Comparison of ENCODE assay signal across 20 cellular contexts in genomic region chr20:50675671-50676376, GRCh38. TPM values are rescaled to one million over a fixed set of nuclear protein-coding genes. Genes with fewer than 3 reads are reported as not detected.
DNase-seq lines count a peak whose midpoint lies in the region; ATAC-seq and TF ChIP-seq lines count a peak whose summit lies in the region.
"Had no signal": no experiment of that assay in that cellular context is flagged by ENCODE, and none has a peak within 500 bp of the region (broad histone marks: within the 10 kb centered on the region; RNA-seq: fewer than 3 reads in every experiment).

No MANE protein-coding gene starts in this region.

- H3K4me2 ChIP-seq in mesenchymal stem cell (ENCODE audit: low read length, poor library complexity, severe bottlenecking) (no peak overlapping the region), H9 (ENCODE audit: insufficient read depth, insufficient read length, low read length) (no peak overlapping the region)

- peaks cover 19% of the 10 kb centered on the region for H3K79me1 ChIP-seq in mesenchymal stem cell (replicated peaks; ENCODE audit: low read length, poor library complexity, severe bottlenecking)
- no peaks in the 10 kb centered on the region for H3K79me1 ChIP-seq in H9 (ENCODE audit: insufficient read depth, low read depth, low read length, poor library complexity, severe bottlenecking)

- H2BK120ac ChIP-seq in mesenchymal stem cell (ENCODE audit: low read depth, low read length) (peak overlapping the region; percentile 80), H9 (ENCODE audit: low read depth, low read length, poor library complexity, severe bottlenecking) (no peak overlapping the region)

- H3K4me1 ChIP-seq in Caco-2 (peaks cover 72% of the 10 kb centered on the region), adrenal gland (replicated peaks in 1 of 2) (peaks cover 8 to 27% of the 10 kb centered on the region in 2 donors), mesenchymal stem cell (ENCODE audit: control insufficient read depth, insufficient read depth, low read depth, low read length) (peaks cover 43% of the 10 kb centered on the region), H9 (ENCODE audit: insufficient read depth, low read length) (peaks cover 6% of the 10 kb centered on the region; the same call in 1 of the 2 replicates)
- H3K4me1 ChIP-seq: left lung, psoas muscle had no signal

- H3K4me3 ChIP-seq in Caco-2 (ENCODE audit: low read depth, low read length) (no peak overlapping the region), adrenal gland (no peak overlapping the region), mesenchymal stem cell (ENCODE audit: insufficient read depth in 1 of 2, low read depth in 1 of 2, low read length in 2 of 2) (no peak overlapping the region)
- H3K4me3 ChIP-seq: left lung, MG63, psoas muscle, stomach had no signal

- H3K9me3 Mint-ChIP-seq in Caco-2 (ENCODE audit: unreplicated experiment) (no peaks in the 10 kb centered on the region), H9 (no peaks in the 10 kb centered on the region)
- H3K9me3 Mint-ChIP-seq: activated naive CD8-positive, alpha-beta T cell treated with anti-CD3 and anti-CD28 coated beads for 36 hours; naive thymus-derived CD4-positive, alpha-beta T cell had no signal

- H3K23ac ChIP-seq in mesenchymal stem cell (ENCODE audit: low read length in 2 of 2) (no peak overlapping the region), H9 (ENCODE audit: insufficient read length, low read depth, low read length) (no peak overlapping the region)

- H3K9ac ChIP-seq in mesenchymal stem cell (ENCODE audit: low read length) (no peak overlapping the region), H9 (ENCODE audit: extremely low read depth, insufficient read length, low read length) (no peak overlapping the region)

- H3K27me3 Mint-ChIP-seq in Caco-2 (ENCODE audit: insufficient read depth, unreplicated experiment) (no peaks in the 10 kb centered on the region), H9 (ENCODE audit: low read depth) (no peaks in the 10 kb centered on the region)

- whole genome bisulfite sequencing in adrenal gland, 4 donors, result 49 to 66% (median 59%) methylated on average over 9 to 13 of the region's 13 CpGs
- 46% methylated on average over 9 of the region's 13 CpGs for WGBS in mesenchymal stem cell
- WGBS in H9 (ENCODE audit: extremely low coverage, insufficient read length, low lambda C conversion rate), result no CpG with 5 or more reads among the region's 13 CpGs

- ATAC-seq in HG02798 (IDR thresholded peaks at IDR 0.05; ENCODE audit: poor library complexity, unreplicated experiment), result no peak
- ATAC-seq: left lung; naive thymus-derived CD4-positive, alpha-beta T cell; psoas muscle had no signal

- no peak for TF ChIP-seq POLR2A in adrenal gland (IDR thresholded peaks at IDR 0.05)

- no peaks in the 10 kb centered on the region for H4K20me1 ChIP-seq in H9 (ENCODE audit: control insufficient read depth, insufficient read depth, insufficient read length)

- H2AFZ ChIP-seq in mesenchymal stem cell (ENCODE audit: low read depth, low read length), result no peak overlapping the region
- no peak overlapping the region for H2AFZ ChIP-seq in H9 (ENCODE audit: low read length)

- H4K8ac ChIP-seq in mesenchymal stem cell (ENCODE audit: low read length) (peak overlapping the region; percentile 99), H9 (replicated peaks; ENCODE audit: insufficient read length, low read depth, low read length) (no peak overlapping the region)

- H3K18ac ChIP-seq in mesenchymal stem cell (ENCODE audit: low read depth in 1 of 2, low read length in 2 of 2) (peak overlapping the region; percentile 5 to 96), H9 (ENCODE audit: insufficient read length, low read depth, low read length) (no peak overlapping the region)

- H3K56ac ChIP-seq in H9 (ENCODE audit: insufficient read length, low read depth, low read length), result no peak overlapping the region

- intact Hi-C loops in Caco-2 (cut with micrococcal nuclease; ENCODE audit: unreplicated experiment) (loop anchor here (1.0 kb wide), 1 partner anchor 35 kb away; no protein-coding TSS in a partner anchor), adrenal gland (cut with DNase I) (no loop called here)

- peak overlapping the region; percentile 39 for H3K4me3 Mint-ChIP-seq in Caco-2 (ENCODE audit: unreplicated experiment)
- H3K4me3 Mint-ChIP-seq in H9, result no peak overlapping the region; a peak in 1 of 5 replicates
- H3K4me3 Mint-ChIP-seq: activated naive CD8-positive, alpha-beta T cell treated with anti-CD3 and anti-CD28 coated beads for 36 hours; naive thymus-derived CD4-positive, alpha-beta T cell had no signal

- H3K27ac Mint-ChIP-seq in Caco-2 (ENCODE audit: unreplicated experiment), result peak overlapping the region; percentile 91
- H3K27ac Mint-ChIP-seq in H9, result no peak overlapping the region
- H3K27ac Mint-ChIP-seq: activated naive CD8-positive, alpha-beta T cell treated with anti-CD3 and anti-CD28 coated beads for 36 hours; naive thymus-derived CD4-positive, alpha-beta T cell had no signal

- H3K23me2 ChIP-seq in H9 (ENCODE audit: insufficient read length, low read depth, low read length, poor library complexity, severe bottlenecking), result no peaks in the 10 kb centered on the region

- H3K36me3 Mint-ChIP-seq in Caco-2 (ENCODE audit: insufficient read depth, unreplicated experiment), result peaks cover 12% of the 10 kb centered on the region
- no peaks in the 10 kb centered on the region for H3K36me3 Mint-ChIP-seq in H9 (ENCODE audit: insufficient read depth in 1 of 3, low read depth in 3 of 3)
- H3K36me3 Mint-ChIP-seq: activated naive CD8-positive, alpha-beta T cell treated with anti-CD3 and anti-CD28 coated beads for 36 hours; naive thymus-derived CD4-positive, alpha-beta T cell had no signal

- H2AK5ac ChIP-seq in mesenchymal stem cell (ENCODE audit: low read length, severe bottlenecking) (peak overlapping the region; percentile 69), H9 (ENCODE audit: insufficient read length, low read length) (no peak overlapping the region)

- POLR2A ChIA-PET in Caco-2 (lab: Charles Lee), result interaction anchor here (0.7 to 0.9 kb wide), 2 partner anchors 9 to 25 kb away, joined by 3 to 4 read pairs; no protein-coding TSS in a partner anchor

- H3K79me2 ChIP-seq in H9 (ENCODE audit: insufficient read depth, low read length), result no peaks in the 10 kb centered on the region

- H4K91ac ChIP-seq in mesenchymal stem cell (ENCODE audit: low read length) (peak overlapping the region; percentile 97), H9 (ENCODE audit: insufficient read length, low read depth, low read length) (no peak overlapping the region)

- peak overlapping the region in 1 of 2 experiments; percentile 95 for H3K4ac ChIP-seq in mesenchymal stem cell (ENCODE audit: low read depth in 1 of 2, low read length in 2 of 2)
- no peak overlapping the region for H3K4ac ChIP-seq in H9 (ENCODE audit: low read depth, low read length)

- H3K36me3 ChIP-seq in Caco-2 (ENCODE audit: control insufficient read depth, insufficient read depth, low read length) (no peaks in the 10 kb centered on the region), adrenal gland (replicated peaks in 1 of 2) (no peaks in the 10 kb centered on the region), mesenchymal stem cell (ENCODE audit: control insufficient read depth in 1 of 2, insufficient read depth in 2 of 2, low read depth in 1 of 2, low read length in 2 of 2) (peaks cover 5 to 10% of the 10 kb centered on the region in 2 experiments)
- H3K36me3 ChIP-seq: left lung, MG63, stomach had no signal

- peak overlapping the region in 4 of 5 donors; percentile 37 to 86 (median 48) for H3K27ac ChIP-seq in adrenal gland
- H3K27ac ChIP-seq in mesenchymal stem cell (ENCODE audit: low read length, poor library complexity, severe bottlenecking), result peak overlapping the region; percentile 51
- no peak overlapping the region for H3K27ac ChIP-seq in H9 (ENCODE audit: insufficient read length, low read depth, low read length)
- H3K27ac ChIP-seq: left lung, psoas muscle had no signal

- H3K27me3 ChIP-seq in Caco-2 (replicated peaks; ENCODE audit: control insufficient read depth, insufficient read depth, low read length), result no peaks in the 10 kb centered on the region
- H3K27me3 ChIP-seq in adrenal gland, result no peaks in the 10 kb centered on the region
- no peaks in the 10 kb centered on the region for H3K27me3 ChIP-seq in mesenchymal stem cell (ENCODE audit: control insufficient read depth in 1 of 2, insufficient read depth in 1 of 2, low read length in 2 of 2)
- no peaks in the 10 kb centered on the region for H3K27me3 ChIP-seq in H9 (ENCODE audit: insufficient read depth, low read length)
- H3K27me3 ChIP-seq: left lung, MG63, stomach had no signal

- H2BK12ac ChIP-seq in mesenchymal stem cell (ENCODE audit: low read length in 2 of 2) (peak overlapping the region; percentile 50 to 99), H9 (ENCODE audit: insufficient read length, low read depth, low read length) (no peak overlapping the region)

- H3K4me1 Mint-ChIP-seq in Caco-2 (ENCODE audit: low read depth, unreplicated experiment) (peaks cover 68% of the 10 kb centered on the region), H9 (peaks cover 10 to 11% of the 10 kb centered on the region in 2 experiments)
- H3K4me1 Mint-ChIP-seq: activated naive CD8-positive, alpha-beta T cell treated with anti-CD3 and anti-CD28 coated beads for 36 hours; naive thymus-derived CD4-positive, alpha-beta T cell had no signal

- no peak overlapping the region for H2BK20ac ChIP-seq in H9 (ENCODE audit: low read depth, low read length, poor library complexity, severe bottlenecking)

- no peaks in the 10 kb centered on the region for H3K9me3 ChIP-seq in Caco-2
- H3K9me3 ChIP-seq in adrenal gland (replicated peaks in 1 of 3), result no peaks in the 10 kb centered on the region
- no peaks in the 10 kb centered on the region for H3K9me3 ChIP-seq in mesenchymal stem cell (ENCODE audit: control insufficient read depth, low read length)
- H3K9me3 ChIP-seq in H9 (ENCODE audit: control insufficient read depth, low read depth, low read length), result no peaks in the 10 kb centered on the region
- H3K9me3 ChIP-seq: left lung, MG63, psoas muscle, stomach had no signal

- peak; percentile 83 to 89 for DNase-seq in Caco-2
- peak; percentile 86 for DNase-seq in M059J (ENCODE audit: low read depth)
- peak in 6 of 7 donors; percentile 38 to 83 (median 63) for DNase-seq in adrenal gland
- peak; percentile 58 for DNase-seq in mesenchymal stem cell
- DNase-seq in NAMALWA (ENCODE audit: low spot score), result no peak
- DNase-seq in NCI-H69 (lab: John Stamatoyannopoulos, UW), result no peak
- DNase-seq in H9, result no peak
- DNase-seq: activated CD4-positive, alpha-beta T cell treated with anti-CD3 and anti-CD28 coated beads for 48 hours; activated naive CD8-positive, alpha-beta T cell treated with anti-CD3 and anti-CD28 coated beads for 36 hours; effector CD4-positive, alpha-beta T cell; hypothalamus; left lung; MG63; naive thymus-derived CD4-positive, alpha-beta T cell; NCI-H2029; NCI-H510A treated with DMSO at 0.1 percent for 48 hours; psoas muscle; stomach had no signal

- BruUV-seq in Caco-2 (replicated peaks; lab: Mats Ljungman, UMichigan), result no TSS peak

- no peak overlapping the region for H4K5ac ChIP-seq in H9 (ENCODE audit: insufficient read length, low read depth, low read length)

- H3K14ac ChIP-seq in mesenchymal stem cell (ENCODE audit: low read length in 2 of 2) (peak overlapping the region in 1 of 2 experiments; percentile 12), H9 (ENCODE audit: insufficient read depth, low read length) (no peak overlapping the region)

- no peak overlapping the region for H3T11ph ChIP-seq in H9 (ENCODE audit: low read length)

- H2BK15ac ChIP-seq in mesenchymal stem cell (ENCODE audit: low read depth, poor library complexity, severe bottlenecking) (peak overlapping the region; percentile 89), H9 (ENCODE audit: low read depth, low read length) (no peak overlapping the region)

- CTCF ChIA-PET in Caco-2 (lab: Charles Lee), result interaction anchor here (0.9 to 1.4 kb wide), 2 partner anchors 9 to 49 kb away, joined by 4 read pairs; no protein-coding TSS in a partner anchor

- no peak for TF ChIP-seq CTCF in Caco-2 (IDR thresholded peaks at IDR 0.05; ENCODE audit: insufficient read depth in 1 of 2, low read depth in 1 of 2, low read length in 1 of 2, severe bottlenecking in 1 of 2, unreplicated experiment in 1 of 2)
- TF ChIP-seq CTCF in adrenal gland (IDR thresholded peaks at IDR 0.05), result no peak
- no peak for TF ChIP-seq CTCF in H9 (conservative IDR thresholded peaks at IDR 0.05)

- H2BK5ac ChIP-seq in mesenchymal stem cell (ENCODE audit: low read depth, low read length, poor library complexity, severe bottlenecking) (no peak overlapping the region), H9 (ENCODE audit: insufficient read length, low read length) (no peak overlapping the region)

RNA-seq across cellular contexts. Expression of gene RIPOR3, which starts 15.5 kb away (rescaled TPM):
- 0.18 and 0.67 TPM in 2 replicates for total RNA-seq in Caco-2 (2022)
- total RNA-seq in M059J (2014; rRNA removed; shearing (Covaris generic)), result 1.5 and 1.9 TPM in 2 replicates
- total RNA-seq in adrenal gland, result 10 to 100 TPM; 10.6 to 69.9 (median 23.7) TPM
- polyA plus RNA-seq in adrenal gland, result 100 to 1,000 TPM in 1 of 3 donors, 10 to 100 TPM in 1, 1 to 10 TPM in 1; 3.4 to 135 (median 37.7) TPM
- 45.9 TPM for polyA plus RNA-seq in mesenchymal stem cell (2013, experiment 1 of 2)
- 43.6 TPM for polyA plus RNA-seq in mesenchymal stem cell (2013, experiment 2 of 2)
- total RNA-seq in H9 (2021), result 0.46 and 0.48 TPM in 2 replicates
- total RNA-seq: activated naive CD8-positive, alpha-beta T cell treated with anti-CD3 and anti-CD28 coated beads for 36 hours; T-helper 2 cell treated with Interferon-gamma antibody and Interleukin-4, amounts not matched to agents 100 ng/mL and 5 ng/mL, for 36 hours had no signal

RNA-seq across cellular contexts. Expression of gene PARD6B, which starts 55.6 kb away (rescaled TPM):
- total RNA-seq in Caco-2 (2022) (153 and 156 TPM in 2 replicates), adrenal gland (10 to 100 TPM in 1 of 8 donors, 1 to 10 TPM in 7; 4.6 to 10.8 (median 6.5) TPM), H9 (2021) (27.4 and 31.7 TPM in 2 replicates)
- total RNA-seq in M059J (2014; rRNA removed; shearing (Covaris generic)), result 9.4 and 16.6 TPM in 2 replicates
- 1 to 10 TPM; 1.1 to 2.4 (median 1.5) TPM for polyA plus RNA-seq in adrenal gland
- polyA plus RNA-seq in mesenchymal stem cell (2013, experiment 1 of 2), result 2.3 TPM
- 2.5 TPM for polyA plus RNA-seq in mesenchymal stem cell (2013, experiment 2 of 2)

Comparison
In these comparisons a context has a peak if more than half of its experiments do, and no peak if none do; other contexts are left out.
1. DNase-seq: peak in Caco-2 (2 of 2), M059J (single experiment), adrenal gland (6 of 7) and mesenchymal stem cell (single experiment); none in NAMALWA (single experiment), NCI-H69 (single experiment) and H9 (single experiment).